Comparison of ENCODE assay signal across 10 cellular contexts in the genomic region with DNA sequence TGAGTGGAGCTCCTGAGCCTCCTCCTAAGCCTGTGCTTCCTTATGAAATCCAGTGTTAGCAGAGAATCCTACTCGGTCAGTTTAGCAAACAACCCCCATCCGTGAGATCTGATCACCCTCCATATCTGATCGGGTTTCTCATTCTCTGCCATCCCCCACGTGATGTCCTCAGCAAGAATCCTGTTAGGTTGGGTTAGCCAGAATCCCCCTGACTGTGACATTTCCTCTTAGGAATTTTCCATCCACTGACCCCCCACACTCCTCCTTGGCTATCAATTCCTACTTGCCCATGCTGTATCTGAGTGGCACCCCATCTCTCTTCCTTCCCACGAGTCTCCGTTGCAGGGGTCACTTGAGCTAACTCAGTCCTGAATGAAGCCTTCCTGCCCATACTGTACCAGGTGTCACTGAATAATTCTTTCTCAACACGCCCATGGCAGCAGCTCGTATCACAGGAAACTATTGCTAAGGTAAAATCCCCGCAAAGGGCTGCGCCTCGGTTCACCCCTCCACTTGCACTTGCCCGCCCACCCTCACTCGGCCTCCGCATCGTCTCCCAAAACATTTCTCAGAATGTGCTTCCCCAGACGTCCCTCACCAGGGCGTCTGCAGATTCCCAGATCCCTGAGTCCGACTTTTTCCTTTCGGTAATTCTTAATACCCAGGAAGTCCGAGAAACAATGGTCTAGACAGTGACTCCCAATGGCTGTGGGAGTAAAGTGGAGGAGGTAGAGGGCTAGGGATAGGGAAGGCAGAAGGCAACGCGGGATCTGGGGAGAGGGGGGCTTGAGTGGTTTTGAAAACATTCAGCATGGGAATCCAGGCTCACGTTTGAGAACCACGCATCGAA. TPM values are rescaled to one million over a fixed set of nuclear protein-coding genes. Genes with fewer than 3 reads are reported as not detected.
A peak's percentile ranks its signal among the peaks of the same experiment; 100 is the strongest.
DNase-seq lines count a peak whose midpoint lies in the region; ATAC-seq and TF ChIP-seq lines count a peak whose summit lies in the region.
"Had no signal": no experiment of that assay in that cellular context is flagged by ENCODE, and none has a peak within 500 bp of the region (broad histone marks: within the 10 kb centered on the region; RNA-seq: fewer than 3 reads in every experiment).

No MANE protein-coding gene starts in this region.

- H3K27me3 ChIP-seq in CD8-positive, alpha-beta T cell (ENCODE audit: insufficient read depth, low read length) = no peaks in the 10 kb centered on the region
- H3K27me3 ChIP-seq in CD4-positive, alpha-beta memory T cell (ENCODE audit: insufficient read depth, low read length) = no peaks in the 10 kb centered on the region

- peak; percentile 61 for ATAC-seq in WTC11
- ATAC-seq in CD8-positive, alpha-beta T cell = no peak

- H3K4me3 Mint-ChIP-seq in Calu3 (ENCODE audit: low read depth, unreplicated experiment) = peak overlapping the region; percentile 57
- H3K4me3 Mint-ChIP-seq in WTC11 = peak overlapping the region; percentile 68
- peak overlapping the region; percentile 72 for H3K4me3 Mint-ChIP-seq in progenitor cell of endocrine pancreas (ENCODE audit: low read depth)
- no peak overlapping the region for H3K4me3 Mint-ChIP-seq in CD8-positive, alpha-beta T cell
- H3K4me3 Mint-ChIP-seq in CD4-positive, alpha-beta memory T cell = no peak overlapping the region
- H3K4me3 Mint-ChIP-seq: activated CD4-positive, alpha-beta T cell treated with anti-CD3 and anti-CD28 coated beads, Interleukin-2, amount 10 ng/mL, durations not matched to agents 7 days and 5 days had no signal

- H3K9me3 Mint-ChIP-seq in Calu3 (ENCODE audit: low read depth, unreplicated experiment) = no peaks in the 10 kb centered on the region
- H3K9me3 Mint-ChIP-seq in WTC11 = no peaks in the 10 kb centered on the region
- no peaks in the 10 kb centered on the region for H3K9me3 Mint-ChIP-seq in progenitor cell of endocrine pancreas (ENCODE audit: low read depth)
- no peaks in the 10 kb centered on the region for H3K9me3 Mint-ChIP-seq in CD8-positive, alpha-beta T cell
- peaks cover 0 to 1% (median 0%) of the 10 kb centered on the region in 8 donors for H3K9me3 Mint-ChIP-seq in CD4-positive, alpha-beta memory T cell
- H3K9me3 Mint-ChIP-seq: activated CD4-positive, alpha-beta T cell treated with anti-CD3 and anti-CD28 coated beads, Interleukin-2, amount 10 ng/mL, durations not matched to agents 7 days and 5 days had no signal

- TF ChIP-seq CTCF in Calu3 (IDR thresholded peaks at IDR 0.05; ENCODE audit: unreplicated experiment) = no peak
- no peak for TF ChIP-seq CTCF in WTC11 (IDR thresholded peaks at IDR 0.05)
- TF ChIP-seq CTCF in progenitor cell of endocrine pancreas (IDR thresholded peaks at IDR 0.05; ENCODE audit: unreplicated experiment) = no peak
- no peak for TF ChIP-seq CTCF in CD8-positive, alpha-beta T cell (IDR thresholded peaks at IDR 0.05)

- intact Hi-C loops in Calu3 (cut with micrococcal nuclease; ENCODE audit: unreplicated experiment) (no loop called here), head of caudate nucleus (cut with DNase I) (no loop called here)
- intact Hi-C loops in CD8-positive, alpha-beta T cell (cut with DNase I, micrococcal nuclease) = no loop called here
- intact Hi-C loops in CD4-positive, alpha-beta memory T cell (cut with micrococcal nuclease) = no loop called here

- H3K4me1 Mint-ChIP-seq in Calu3 (ENCODE audit: low read depth, unreplicated experiment) (peaks cover 59% of the 10 kb centered on the region), WTC11 (peaks cover 76% of the 10 kb centered on the region), progenitor cell of endocrine pancreas (ENCODE audit: low read depth) (peaks cover 55% of the 10 kb centered on the region)
- no peaks in the 10 kb centered on the region for H3K4me1 Mint-ChIP-seq in CD8-positive, alpha-beta T cell (ENCODE audit: low read depth)
- H3K4me1 Mint-ChIP-seq in CD4-positive, alpha-beta memory T cell = no peaks in the 10 kb centered on the region
- H3K4me1 Mint-ChIP-seq: activated CD4-positive, alpha-beta T cell treated with anti-CD3 and anti-CD28 coated beads, Interleukin-2, amount 10 ng/mL, durations not matched to agents 7 days and 5 days had no signal

- no peaks in the 10 kb centered on the region for H3K4me1 ChIP-seq in CD8-positive, alpha-beta T cell (ENCODE audit: insufficient read depth, low read length)
- H3K4me1 ChIP-seq in CD4-positive, alpha-beta memory T cell (ENCODE audit: insufficient read depth, low read length) = no peaks in the 10 kb centered on the region

- peak overlapping the region; percentile 99 for H3K27ac Mint-ChIP-seq in Calu3 (ENCODE audit: unreplicated experiment)
- peak overlapping the region; percentile 98 for H3K27ac Mint-ChIP-seq in WTC11
- peak overlapping the region; percentile 97 for H3K27ac Mint-ChIP-seq in progenitor cell of endocrine pancreas
- no peak overlapping the region for H3K27ac Mint-ChIP-seq in CD8-positive, alpha-beta T cell
- H3K27ac Mint-ChIP-seq in CD4-positive, alpha-beta memory T cell = no peak overlapping the region
- H3K27ac Mint-ChIP-seq: activated CD4-positive, alpha-beta T cell treated with anti-CD3 and anti-CD28 coated beads, Interleukin-2, amount 10 ng/mL, durations not matched to agents 7 days and 5 days had no signal

- H3K36me3 ChIP-seq in CD8-positive, alpha-beta T cell (ENCODE audit: insufficient read depth, low read length) = no peaks in the 10 kb centered on the region
- H3K36me3 ChIP-seq in CD4-positive, alpha-beta memory T cell (ENCODE audit: insufficient read depth, low read length) = no peaks in the 10 kb centered on the region

- POLR2A ChIA-PET in WTC11 (lab: Charles Lee) = interaction anchor here (1.2 to 2.1 kb wide), 2 partner anchors 8 to 18 kb away, joined by 5 to 17 read pairs; no protein-coding TSS in a partner anchor
- POLR2A ChIA-PET in CD8-positive, alpha-beta T cell (lab: Charles Lee) = no interaction called here
- POLR2A ChIA-PET in CD4-positive, alpha-beta memory T cell (lab: Charles Lee; ENCODE audit: partially characterized antibody) = no interaction called here

- no peaks in the 10 kb centered on the region for H3K27me3 Mint-ChIP-seq in Calu3 (ENCODE audit: unreplicated experiment)
- no peaks in the 10 kb centered on the region; the same call in 1 of the 2 replicates for H3K27me3 Mint-ChIP-seq in WTC11 (ENCODE audit: low read depth)
- no peaks in the 10 kb centered on the region for H3K27me3 Mint-ChIP-seq in progenitor cell of endocrine pancreas
- no peaks in the 10 kb centered on the region for H3K27me3 Mint-ChIP-seq in CD8-positive, alpha-beta T cell (ENCODE audit: low read depth)
- H3K27me3 Mint-ChIP-seq in CD4-positive, alpha-beta memory T cell = peaks cover 0 to 2% of the 10 kb centered on the region in 2 donors
- H3K27me3 Mint-ChIP-seq: activated CD4-positive, alpha-beta T cell treated with anti-CD3 and anti-CD28 coated beads, Interleukin-2, amount 10 ng/mL, durations not matched to agents 7 days and 5 days had no signal

- H3K36me3 Mint-ChIP-seq in Calu3 (ENCODE audit: insufficient read depth, unreplicated experiment) = peaks cover 62% of the 10 kb centered on the region
- no peaks in the 10 kb centered on the region for H3K36me3 Mint-ChIP-seq in WTC11
- peaks cover under 1% of the 10 kb centered on the region for H3K36me3 Mint-ChIP-seq in progenitor cell of endocrine pancreas (ENCODE audit: insufficient read depth)
- no peaks in the 10 kb centered on the region for H3K36me3 Mint-ChIP-seq in CD8-positive, alpha-beta T cell
- no peaks in the 10 kb centered on the region for H3K36me3 Mint-ChIP-seq in CD4-positive, alpha-beta memory T cell

- no peak overlapping the region for H3K4me3 ChIP-seq in CD8-positive, alpha-beta T cell (ENCODE audit: low read depth, low read length)
- H3K4me3 ChIP-seq in CD4-positive, alpha-beta memory T cell (ENCODE audit: low read length in 2 of 2) = no peak overlapping the region

- no peak overlapping the region for H3K27ac ChIP-seq in CD8-positive, alpha-beta T cell (ENCODE audit: low read depth, low read length)
- no peak overlapping the region for H3K27ac ChIP-seq in CD4-positive, alpha-beta memory T cell (ENCODE audit: low read depth, low read length)

- DNase-seq in Calu3 = no peak
- DNase-seq in WTC11 (ENCODE audit: low spot score) = no peak
- peak in 29 of 42 donors; percentile 15 to 73 (median 38) for DNase-seq in head of caudate nucleus
- no peak for DNase-seq in progenitor cell of endocrine pancreas (ENCODE audit: low spot score, unreplicated experiment)
- no peak for DNase-seq in COR-L47 (lab: John Stamatoyannopoulos, UW)
- DNase-seq in CD8-positive, alpha-beta T cell = no peak
- no peak for DNase-seq in NCI-H524 (lab: John Stamatoyannopoulos, UW)
- no peak for DNase-seq in CD4-positive, alpha-beta memory T cell
- DNase-seq: activated CD4-positive, alpha-beta T cell treated with anti-CD3 and anti-CD28 coated beads, Interleukin-2, amount 10 ng/mL, durations not matched to agents 7 days and 5 days; NCI-H1694 had no signal

- CTCF ChIA-PET in Calu3 (lab: Charles Lee) (interaction anchor here (0.8 to 1.9 kb wide), 5 partner anchors 8 to 44 kb away, joined by 3 to 7 read pairs (median 4); a partner anchor contains a TSS), WTC11 (lab: Charles Lee) (interaction anchor here (0.9 to 3.3 kb wide), 7 partner anchors 8 to 62 kb away, joined by 3 to 19 read pairs (median 5); a partner anchor contains a TSS)
- CTCF ChIA-PET in CD8-positive, alpha-beta T cell (lab: Charles Lee) = interaction anchor here (1.0 kb wide), 1 partner anchor 44 kb away, joined by 3 read pairs; a partner anchor contains a TSS
- CTCF ChIA-PET in CD4-positive, alpha-beta memory T cell (lab: Charles Lee; ENCODE audit: partially characterized antibody) = no interaction called here

- no TSS peak for BruUV-seq in Calu3 (replicated peaks; lab: Mats Ljungman, UMichigan)

- H3K9me3 ChIP-seq in CD8-positive, alpha-beta T cell (ENCODE audit: low read length) = no peaks in the 10 kb centered on the region
- no peaks in the 10 kb centered on the region for H3K9me3 ChIP-seq in CD4-positive, alpha-beta memory T cell (ENCODE audit: control insufficient read depth in 1 of 2, low read length in 2 of 2)

RNA-seq across cellular contexts. Expression of a gene that starts 44.0 kb away (rescaled TPM):
- 468 and 474 TPM in 2 replicates for total RNA-seq in Calu3 (2022)
- 1.4 to 2.2 TPM (median 1.8 TPM) in 3 replicates for total RNA-seq in WTC11 (2021)
- 25.5 and 35.2 TPM in 2 replicates for total RNA-seq in progenitor cell of endocrine pancreas
- total RNA-seq in CD8-positive, alpha-beta T cell = not detected
- total RNA-seq in CD4-positive, alpha-beta memory T cell = 1 to 10 TPM; 1.2 to 2.2 TPM
- not detected for polyA plus RNA-seq in CD4-positive, alpha-beta memory T cell

RNA-seq across cellular contexts. Expression of a gene that starts 58.2 kb away (rescaled TPM):
- 46.9 and 52.2 TPM in 2 replicates for total RNA-seq in Calu3 (2022)
- 15.7 to 17.3 TPM (median 15.8 TPM) in 3 replicates for total RNA-seq in WTC11 (2021)
- total RNA-seq in progenitor cell of endocrine pancreas = 9.1 and 10.5 TPM in 2 replicates
- total RNA-seq in CD8-positive, alpha-beta T cell = under 1 TPM in 1 of 2 experiments, not detected in 1; 0.16 TPM
- total RNA-seq in CD4-positive, alpha-beta memory T cell = under 1 TPM; 0.17 to 0.30 TPM
- polyA plus RNA-seq in CD4-positive, alpha-beta memory T cell = under 1 TPM; 0.36 to 0.69 TPM

Comparison
In these comparisons a context has a peak if more than half of its experiments do, and no peak if none do; other contexts are left out.
1. DNase-seq: peak in head of caudate nucleus (29 of 42); none in Calu3 (single experiment), WTC11 (single experiment), progenitor cell of endocrine pancreas (single experiment), COR-L47 (single experiment), CD8-positive, alpha-beta T cell (0 of 7), NCI-H524 (0 of 2) and CD4-positive, alpha-beta memory T cell (0 of 5).
2. H3K27ac Mint-ChIP-seq: peak in Calu3 (single experiment), WTC11 (single experiment) and progenitor cell of endocrine pancreas (single experiment); none in CD8-positive, alpha-beta T cell (single experiment) and CD4-positive, alpha-beta memory T cell (0 of 7).
3. H3K4me3 Mint-ChIP-seq: peak in Calu3 (single experiment), WTC11 (single experiment) and progenitor cell of endocrine pancreas (single experiment); none in CD8-positive, alpha-beta T cell (single experiment) and CD4-positive, alpha-beta memory T cell (0 of 8).
4. RNA of a gene that starts 44.0 kb away (total RNA-seq): 468 to 474 TPM in Calu3; 25.5 to 35.2 TPM in progenitor cell of endocrine pancreas, 1.2 to 2.2 TPM in CD4-positive, alpha-beta memory T cell, 1.4 to 2.2 TPM in WTC11 and not detected in CD8-positive, alpha-beta T cell; every median in the first group is over 10 times any median in the second.